ENCODE assay signal across 13 cellular contexts in the genomic region with DNA sequence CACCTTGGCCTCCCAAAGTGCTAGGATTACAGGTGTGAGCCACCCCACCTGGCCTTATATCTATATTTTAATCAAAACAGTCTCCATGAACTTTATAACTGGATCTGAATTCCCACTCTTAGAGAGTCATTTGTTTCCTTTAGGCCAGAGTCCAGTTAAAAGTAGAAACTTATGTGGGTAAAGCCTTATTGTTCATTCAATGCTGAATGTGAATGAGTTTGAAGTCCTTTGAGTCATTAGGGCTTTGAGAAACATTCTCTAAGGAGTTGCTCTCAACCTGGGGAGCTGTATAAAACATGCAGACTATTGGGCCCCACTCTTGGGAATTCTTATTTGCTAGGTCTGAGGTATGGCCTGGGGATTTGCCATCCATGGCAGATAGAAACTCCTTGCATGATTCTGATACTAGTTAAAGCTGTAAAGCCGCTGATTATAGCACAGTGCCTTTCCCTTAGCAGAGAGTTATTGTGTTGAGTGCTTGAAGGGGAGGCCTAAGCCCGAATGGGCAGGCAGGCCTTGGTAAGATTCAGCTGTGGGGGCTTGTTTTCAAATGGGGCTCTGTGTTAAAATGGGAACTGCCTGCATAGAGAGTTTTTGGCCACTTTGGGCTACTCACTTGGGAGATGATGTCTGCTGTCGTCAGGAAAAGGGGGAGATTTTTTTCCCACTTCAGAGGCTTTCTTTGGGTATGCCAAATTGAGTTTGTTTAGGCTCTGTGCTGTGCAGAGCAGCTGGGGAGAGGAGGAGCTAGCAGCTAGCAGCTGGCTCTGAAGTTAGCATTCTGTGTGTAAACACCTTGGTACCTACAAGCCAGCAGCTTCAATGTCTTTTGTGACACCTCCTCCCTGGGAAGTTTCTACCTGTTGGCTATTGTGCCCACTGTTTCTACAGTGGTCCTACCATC.
DNase-seq lines count a peak whose midpoint lies in the region; FAIRE-seq and TF ChIP-seq lines count a peak whose summit lies in the region.
"Had no signal": no experiment of that assay in that cellular context is flagged by ENCODE, and none has a peak within 500 bp of the region (broad histone marks: within the 10 kb centered on the region; RNA-seq: fewer than 3 reads in every experiment).

No MANE protein-coding gene starts in this region.

- H3K36me3 ChIP-seq in prostate gland (no peaks in the 10 kb centered on the region), adrenal gland (replicated peaks in 1 of 2) (no peaks in the 10 kb centered on the region)

- WGBS in prostate gland: 35% methylated on average over 3 of the region's 3 CpGs
- 63 to 87% (median 79%) methylated on average over 2 to 3 of the region's 3 CpGs for WGBS in adrenal gland, 4 donors

- H3K4me1 ChIP-seq in prostate gland (replicated peaks): no peaks in the 10 kb centered on the region
- peaks cover 0 to 17% of the 10 kb centered on the region in 2 donors for H3K4me1 ChIP-seq in adrenal gland (replicated peaks in 1 of 2)

- DNase-seq in HTR-8/SVneo (ENCODE audit: insufficient read length, low spot score) (no peak), NCI-H510A (lab: John Stamatoyannopoulos, UW) (peak; percentile 58), fibroblast of mammary gland (ENCODE audit: low read depth) (peak; percentile 40), prostate gland (ENCODE audit: low spot score) (peak; percentile 25), adrenal gland (no peak)
- DNase-seq in activated CD4-positive, CD25-positive, alpha-beta regulatory T cell treated with anti-CD3 and anti-CD28 coated beads, Interleukin-2, amount 50 U/mL, for 72 hours: no peak
- DNase-seq in activated CD8-positive, alpha-beta memory T cell treated with anti-CD3 and anti-CD28 coated beads, Interleukin-2, amount 50 U/mL, for 48 hours: no peak
- DNase-seq: activated CD4-positive, alpha-beta T cell treated with anti-CD3 and anti-CD28 coated beads for 4 hours; activated gamma-delta T cell; CD4-positive, alpha-beta memory T cell; cerebellar nuclear complex; testis had no signal

- H3K27ac ChIP-seq in prostate gland: no peak overlapping the region
- no peak overlapping the region for H3K27ac ChIP-seq in adrenal gland
- H3K27ac ChIP-seq: testis had no signal

- H3K9me3 ChIP-seq in prostate gland: no peaks in the 10 kb centered on the region
- no peaks in the 10 kb centered on the region for H3K9me3 ChIP-seq in adrenal gland (replicated peaks in 1 of 3)
- H3K9me3 ChIP-seq: testis had no signal

- H3K27me3 ChIP-seq in prostate gland (replicated peaks; ENCODE audit: insufficient read depth): no peaks in the 10 kb centered on the region
- H3K27me3 ChIP-seq in adrenal gland: no peaks in the 10 kb centered on the region
- H3K27me3 ChIP-seq: testis had no signal

- TF ChIP-seq POLR2A in prostate gland (IDR thresholded peaks at IDR 0.05) (no peak), adrenal gland (IDR thresholded peaks at IDR 0.05) (no peak)

- H3K4me3 ChIP-seq in fibroblast of mammary gland (ENCODE audit: control insufficient read depth, low read depth, low read length) (no peak overlapping the region), prostate gland (no peak overlapping the region), adrenal gland (no peak overlapping the region)
- H3K4me3 ChIP-seq: testis had no signal

- intact Hi-C loops in prostate gland (cut with DNase I) (no loop called here), adrenal gland (cut with DNase I) (no loop called here)

- TF ChIP-seq CTCF in fibroblast of mammary gland (conservative IDR thresholded peaks at IDR 0.05; ENCODE audit: control insufficient read depth, insufficient read depth, low read depth, low read length) (no peak), prostate gland (IDR thresholded peaks at IDR 0.05) (no peak), adrenal gland (IDR thresholded peaks at IDR 0.05) (no peak)

- FAIRE-seq in HTR-8/SVneo (lab: Jason Lieb, UNC): peak; percentile 90
- FAIRE-seq: H54 had no signal

Comparison
In these comparisons a context has a peak if more than half of its experiments do, and no peak if none do; other contexts are left out.
1. DNase-seq: peak in NCI-H510A (single experiment), fibroblast of mammary gland (single experiment) and prostate gland (single experiment); none in HTR-8/SVneo (single experiment), activated CD4-positive, CD25-positive, alpha-beta regulatory T cell treated with anti-CD3 and anti-CD28 coated beads, Interleukin-2, amount 50 U/mL, for 72 hours (single experiment), activated CD8-positive, alpha-beta memory T cell treated with anti-CD3 and anti-CD28 coated beads, Interleukin-2, amount 50 U/mL, for 48 hours (single experiment) and adrenal gland (0 of 7).